In the genomic region with DNA sequence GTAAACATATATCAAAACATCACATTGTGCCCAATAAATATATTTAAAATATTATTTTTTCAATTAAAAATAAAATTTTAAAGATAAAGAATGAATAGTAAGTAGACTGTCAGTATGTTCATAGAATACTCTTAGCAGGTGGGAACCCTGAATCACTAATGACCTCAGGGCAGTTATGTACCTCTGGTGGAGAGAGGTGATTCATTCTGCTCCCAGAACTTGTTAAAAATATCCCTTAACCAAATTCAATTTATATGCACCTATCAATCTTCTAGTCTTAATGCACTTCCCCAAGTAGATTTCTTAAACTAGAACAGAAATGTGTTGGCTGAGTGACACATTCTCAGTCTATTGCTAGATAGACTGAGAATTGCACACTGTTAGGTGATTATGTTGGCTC, we compare ENCODE assay signal across 22 cellular contexts.
"Had no signal": no experiment of that assay in that cellular context is flagged by ENCODE, and none has a peak within 500 bp of the region (broad histone marks: within the 10 kb centered on the region; RNA-seq: fewer than 3 reads in every experiment).

No MANE protein-coding gene starts in this region.

- H3K9me3 ChIP-seq: colonic mucosa, gastrocnemius medialis, testis, upper lobe of right lung had no signal

- H3K4me3 Mint-ChIP-seq: memory B cell; mesothelial cell of epicardium; natural killer cell; neural crest cell; stimulated activated effector memory CD8-positive, alpha-beta T cell treated with anti-CD3 and anti-CD28 coated beads, Interleukin-12 subunit alpha, Interleukin-12 subunit beta, amount 100 ng/mL, for 72 hours; stimulated activated naive CD8-positive, alpha-beta T cell treated with anti-CD3 and anti-CD28 coated beads, Interleukin-15, Interleukin-2, amounts not matched to agents 100 ng/mL and 50 ng/mL, for 24 hours had no signal

- H3K27me3 ChIP-seq: colonic mucosa, gastrocnemius medialis, heart right ventricle, testis, tibial nerve, upper lobe of right lung, vagina had no signal

- H3K4me1 ChIP-seq: colonic mucosa, gastrocnemius medialis, heart right ventricle, testis, upper lobe of right lung, vagina had no signal

- ATAC-seq: gastrocnemius medialis; heart right ventricle; left lobe of liver; natural killer cell; right cardiac atrium; stimulated activated effector memory CD8-positive, alpha-beta T cell treated with anti-CD3 and anti-CD28 coated beads, Interleukin-12 subunit alpha, Interleukin-12 subunit beta, amount 100 ng/mL, for 72 hours; upper lobe of right lung had no signal

- H3K4me3 ChIP-seq: colonic mucosa, gastrocnemius medialis, heart right ventricle, smooth muscle cell, testis, tibial nerve, upper lobe of right lung, vagina had no signal

- H3K27ac ChIP-seq: colonic mucosa, gastrocnemius medialis, heart right ventricle, testis, tibial nerve, upper lobe of right lung, vagina had no signal

- H3K27ac Mint-ChIP-seq: memory B cell; mesothelial cell of epicardium; natural killer cell; stimulated activated effector memory CD8-positive, alpha-beta T cell treated with anti-CD3 and anti-CD28 coated beads, Interleukin-12 subunit alpha, Interleukin-12 subunit beta, amount 100 ng/mL, for 72 hours; stimulated activated naive CD8-positive, alpha-beta T cell treated with anti-CD3 and anti-CD28 coated beads, Interleukin-15, Interleukin-2, amounts not matched to agents 100 ng/mL and 50 ng/mL, for 24 hours had no signal

- H3K36me3 ChIP-seq: colonic mucosa, gastrocnemius medialis, heart right ventricle, tibial nerve, upper lobe of right lung, vagina had no signal

- H3K36me3 Mint-ChIP-seq: mesothelial cell of epicardium; natural killer cell; stimulated activated effector memory CD8-positive, alpha-beta T cell treated with anti-CD3 and anti-CD28 coated beads, Interleukin-12 subunit alpha, Interleukin-12 subunit beta, amount 100 ng/mL, for 72 hours had no signal

- H3K4me2 ChIP-seq: smooth muscle cell had no signal

- H3K4me1 Mint-ChIP-seq: mesothelial cell of epicardium; natural killer cell; neural crest cell; stimulated activated effector memory CD8-positive, alpha-beta T cell treated with anti-CD3 and anti-CD28 coated beads, Interleukin-12 subunit alpha, Interleukin-12 subunit beta, amount 100 ng/mL, for 72 hours had no signal

- FAIRE-seq: islet of Langerhans had no signal

- DNase-seq: colonic mucosa; dermis blood vessel endothelial cell; gastrocnemius medialis; heart right ventricle; hypothalamus; natural killer cell; posterior cingulate gyrus; right cardiac atrium; stimulated activated CD4-positive, alpha-beta T cell treated with anti-CD3 and anti-CD28 coated beads, Interleukin-4, amount 100 ng/mL, for 1 hour; stimulated activated CD8-positive, alpha-beta memory T cell treated with anti-CD3 and anti-CD28 coated beads, Interleukin-4, amount 100 ng/mL, for 48 hours; testis; upper lobe of right lung had no signal

- H3K9me3 Mint-ChIP-seq: stimulated activated effector memory CD8-positive, alpha-beta T cell treated with anti-CD3 and anti-CD28 coated beads, Interleukin-12 subunit alpha, Interleukin-12 subunit beta, amount 100 ng/mL, for 72 hours had no signal
